1 cellular context compared by ENCODE assay signal in the genomic region with DNA sequence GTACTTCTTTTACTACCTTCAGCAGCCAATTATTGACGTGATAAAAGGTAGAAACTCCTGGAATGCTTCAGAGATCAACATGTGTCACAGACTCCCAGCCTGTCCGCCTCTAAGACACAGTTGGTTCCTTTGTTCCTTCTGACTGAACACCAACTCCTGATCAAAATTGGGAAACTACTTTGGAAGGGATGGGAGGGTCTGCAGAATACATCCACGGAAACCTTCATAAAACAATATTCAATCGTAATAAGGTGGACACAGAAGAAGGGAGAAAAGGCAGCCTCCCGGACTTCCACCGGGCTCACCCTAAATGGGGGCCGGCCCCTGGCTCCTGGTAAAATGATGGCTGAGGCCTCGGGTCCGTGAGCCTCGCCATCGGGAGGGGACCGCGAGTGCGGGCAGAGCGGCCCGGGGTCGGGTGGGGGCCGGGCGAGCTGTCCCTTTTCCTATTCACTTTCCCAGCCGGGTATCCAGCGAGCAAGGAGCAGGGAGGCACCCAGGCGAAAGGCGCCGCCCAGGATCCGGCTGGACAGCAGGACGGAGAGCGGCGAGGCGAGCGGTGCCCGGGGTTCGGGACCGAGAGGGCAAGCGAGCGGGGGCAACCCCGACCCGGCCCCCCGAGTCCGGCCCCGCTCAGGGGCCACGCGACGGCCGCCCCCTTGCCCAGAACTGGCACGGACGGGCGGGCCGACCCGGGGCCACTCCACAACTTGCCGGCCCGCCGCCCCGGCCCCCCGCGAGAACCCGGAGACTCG.
TF ChIP-seq lines count a peak whose summit lies in the region.

No MANE protein-coding gene starts in this region.

TF ChIP-seq in HepG2, 621 proteins besides CTCF, POLR2A, EP300 and RAD21 (continued from another document):
- TF ChIP-seq, protein P1, sequence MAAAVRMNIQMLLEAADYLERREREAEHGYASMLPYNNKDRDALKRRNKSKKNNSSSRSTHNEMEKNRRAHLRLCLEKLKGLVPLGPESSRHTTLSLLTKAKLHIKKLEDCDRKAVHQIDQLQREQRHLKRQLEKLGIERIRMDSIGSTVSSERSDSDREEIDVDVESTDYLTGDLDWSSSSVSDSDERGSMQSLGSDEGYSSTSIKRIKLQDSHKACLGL (CRISPR knock-in tag; IDR thresholded peaks at IDR 0.05) = 0 out of 2 replicates have a peak, but pooled peaks have one; percentile 6
- TF ChIP-seq, protein P2, sequence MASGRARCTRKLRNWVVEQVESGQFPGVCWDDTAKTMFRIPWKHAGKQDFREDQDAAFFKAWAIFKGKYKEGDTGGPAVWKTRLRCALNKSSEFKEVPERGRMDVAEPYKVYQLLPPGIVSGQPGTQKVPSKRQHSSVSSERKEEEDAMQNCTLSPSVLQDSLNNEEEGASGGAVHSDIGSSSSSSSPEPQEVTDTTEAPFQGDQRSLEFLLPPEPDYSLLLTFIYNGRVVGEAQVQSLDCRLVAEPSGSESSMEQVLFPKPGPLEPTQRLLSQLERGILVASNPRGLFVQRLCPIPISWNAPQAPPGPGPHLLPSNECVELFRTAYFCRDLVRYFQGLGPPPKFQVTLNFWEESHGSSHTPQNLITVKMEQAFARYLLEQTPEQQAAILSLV (CRISPR knock-in tag; IDR thresholded peaks at IDR 0.05; ENCODE audit: borderline replicate concordance) = 0 out of 2 replicates have a peak, but pooled peaks have one; percentile 55
- TF ChIP-seq CBFB (CRISPR knock-in tag; IDR thresholded peaks at IDR 0.05) (no peak), SRSF9 (IDR thresholded peaks at IDR 0.05; ENCODE audit: borderline replicate concordance, insufficient read depth, low read depth, low read length, poor library complexity, severe bottlenecking) (no peak), ZNF687 (CRISPR knock-in tag; IDR thresholded peaks at IDR 0.05) (peak; percentile 33; the same call in 1 of the 2 replicates), PITX1 (CRISPR knock-in tag; IDR thresholded peaks at IDR 0.05) (0 out of 2 replicates have a peak, but pooled peaks have one; percentile 28), HNRNPL (IDR thresholded peaks at IDR 0.05; ENCODE audit: low read depth, low read length) (0 out of 2 replicates have a peak, but pooled peaks have one; percentile 19), AGO2 (optimal IDR thresholded peaks at IDR 0.05; ENCODE audit: low read depth, low read length) (peak; percentile 91), ARHGAP35 (CRISPR knock-in tag; IDR thresholded peaks at IDR 0.05; ENCODE audit: borderline replicate concordance) (no peak), ASH2L (IDR thresholded peaks at IDR 0.05; ENCODE audit: insufficient read length, low read depth, low read length) (peak; percentile 21), PHB2 (IDR thresholded peaks at IDR 0.05; ENCODE audit: partially characterized antibody) (no peak), GABPB1 (CRISPR knock-in tag; IDR thresholded peaks at IDR 0.05) (peak; percentile 46; the same call in 1 of the 2 replicates), RBFOX2 (IDR thresholded peaks at IDR 0.05; ENCODE audit: low read depth, low read length) (peak; percentile 71), KMT2A (CRISPR knock-in tag; IDR thresholded peaks at IDR 0.05) (0 out of 2 replicates have a peak, but pooled peaks have one; percentile 70), SIN3A (IDR thresholded peaks at IDR 0.05; ENCODE audit: borderline replicate concordance, low read depth, low read length) (peak; percentile 30; the same call in 1 of the 2 replicates), SIX1 (CRISPR knock-in tag; IDR thresholded peaks at IDR 0.05; ENCODE audit: borderline replicate concordance) (no peak), SALL1 (CRISPR knock-in tag; IDR thresholded peaks at IDR 0.05) (peak; percentile 25; the same call in 1 of the 2 replicates), SAP130 (CRISPR knock-in tag; IDR thresholded peaks at IDR 0.05; ENCODE audit: low read depth) (peak; percentile 35; the same call in 1 of the 2 replicates), PHF8 (CRISPR knock-in tag; IDR thresholded peaks at IDR 0.05) (peak; percentile 51)
- TF ChIP-seq, protein P3, sequence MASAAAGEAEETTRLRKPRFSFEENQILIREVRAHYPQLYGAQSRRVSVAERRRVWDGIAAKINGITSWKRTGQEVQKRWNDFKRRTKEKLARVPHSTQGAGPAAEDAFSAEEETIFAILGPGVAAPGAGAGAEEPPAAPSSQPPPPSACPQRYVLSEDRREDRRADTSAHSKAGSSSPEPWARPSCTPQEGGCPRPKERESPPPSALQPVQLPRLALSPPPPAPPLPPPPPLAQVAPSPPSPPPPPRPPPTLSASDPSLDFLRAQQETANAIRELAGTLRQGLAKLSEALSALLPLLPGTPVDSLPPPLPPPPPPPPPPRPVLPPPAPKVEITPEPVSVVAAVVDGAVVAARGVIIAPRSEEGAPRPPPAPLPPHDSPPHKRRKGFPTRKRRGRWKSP (CRISPR knock-in tag; IDR thresholded peaks at IDR 0.05) = 0 out of 2 replicates have a peak, but pooled peaks have one; percentile 1
- TF ChIP-seq, protein P4, sequence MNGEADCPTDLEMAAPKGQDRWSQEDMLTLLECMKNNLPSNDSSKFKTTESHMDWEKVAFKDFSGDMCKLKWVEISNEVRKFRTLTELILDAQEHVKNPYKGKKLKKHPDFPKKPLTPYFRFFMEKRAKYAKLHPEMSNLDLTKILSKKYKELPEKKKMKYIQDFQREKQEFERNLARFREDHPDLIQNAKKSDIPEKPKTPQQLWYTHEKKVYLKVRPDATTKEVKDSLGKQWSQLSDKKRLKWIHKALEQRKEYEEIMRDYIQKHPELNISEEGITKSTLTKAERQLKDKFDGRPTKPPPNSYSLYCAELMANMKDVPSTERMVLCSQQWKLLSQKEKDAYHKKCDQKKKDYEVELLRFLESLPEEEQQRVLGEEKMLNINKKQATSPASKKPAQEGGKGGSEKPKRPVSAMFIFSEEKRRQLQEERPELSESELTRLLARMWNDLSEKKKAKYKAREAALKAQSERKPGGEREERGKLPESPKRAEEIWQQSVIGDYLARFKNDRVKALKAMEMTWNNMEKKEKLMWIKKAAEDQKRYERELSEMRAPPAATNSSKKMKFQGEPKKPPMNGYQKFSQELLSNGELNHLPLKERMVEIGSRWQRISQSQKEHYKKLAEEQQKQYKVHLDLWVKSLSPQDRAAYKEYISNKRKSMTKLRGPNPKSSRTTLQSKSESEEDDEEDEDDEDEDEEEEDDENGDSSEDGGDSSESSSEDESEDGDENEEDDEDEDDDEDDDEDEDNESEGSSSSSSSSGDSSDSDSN (CRISPR knock-in tag; IDR thresholded peaks at IDR 0.05) = peak; percentile 66; the same call in 1 of the 2 replicates
